In genomic region chr2:225137971-225138370, GRCh38 we compare ENCODE assay signal across 23 cellular contexts.
"Had no signal": no experiment of that assay in that cellular context is flagged by ENCODE, and none has a peak within 500 bp of the region (broad histone marks: within the 10 kb centered on the region; RNA-seq: fewer than 3 reads in every experiment).

No MANE protein-coding gene starts in this region.

- H3K27me3 ChIP-seq: brain microvascular endothelial cell, neutrophil, sigmoid colon, thyroid gland had no signal

- H3K36me3 ChIP-seq: brain microvascular endothelial cell, neutrophil, sigmoid colon, thyroid gland had no signal

- H3K4me1 ChIP-seq: parathyroid adenoma, sigmoid colon, thyroid gland had no signal

- ATAC-seq: activated CD8-positive, alpha-beta T cell treated with anti-CD3 and anti-CD28 coated beads for 36 hours; left colon; natural killer cell treated with Interleukin-12 subunit alpha and Interleukin-12 subunit beta and Interleukin-15 and Interleukin-18, amount 100 ng/mL, for 72 hours had no signal

- H3K9me3 ChIP-seq: neutrophil, sigmoid colon, thyroid gland had no signal

- DNase-seq: activated CD4-positive, alpha-beta T cell treated with anti-CD3 and anti-CD28 coated beads, Interleukin-2, amount 10 ng/mL, durations not matched to agents 24 days and 14 days; activated CD4-positive, CD25-positive, alpha-beta regulatory T cell; activated CD8-positive, alpha-beta T cell treated with anti-CD3 and anti-CD28 coated beads for 36 hours; activated naive CD4-positive, alpha-beta T cell treated with anti-CD3 and anti-CD28 coated beads for 36 hours; activated T-cell treated with anti-CD3 and anti-CD28 coated beads, Interleukin-2, amount 50 U/mL, for 1 hour; aorta; brain microvascular endothelial cell; erythroblast; foreskin melanocyte; glutamatergic neuron; hypothalamus; islet precursor cell; left colon; sigmoid colon; stimulated activated naive CD4-positive, alpha-beta T cell treated with Interleukin-2 at 50 U/mL for 16 hours; T-helper 1 cell; T-helper 9 cell; thyroid gland had no signal

- H3K4me3 ChIP-seq: coronary artery, lung, sigmoid colon, thyroid gland had no signal

- H3K27ac ChIP-seq: brain microvascular endothelial cell, coronary artery, neutrophil, parathyroid adenoma, sigmoid colon, thyroid gland had no signal
